In the genomic region with DNA sequence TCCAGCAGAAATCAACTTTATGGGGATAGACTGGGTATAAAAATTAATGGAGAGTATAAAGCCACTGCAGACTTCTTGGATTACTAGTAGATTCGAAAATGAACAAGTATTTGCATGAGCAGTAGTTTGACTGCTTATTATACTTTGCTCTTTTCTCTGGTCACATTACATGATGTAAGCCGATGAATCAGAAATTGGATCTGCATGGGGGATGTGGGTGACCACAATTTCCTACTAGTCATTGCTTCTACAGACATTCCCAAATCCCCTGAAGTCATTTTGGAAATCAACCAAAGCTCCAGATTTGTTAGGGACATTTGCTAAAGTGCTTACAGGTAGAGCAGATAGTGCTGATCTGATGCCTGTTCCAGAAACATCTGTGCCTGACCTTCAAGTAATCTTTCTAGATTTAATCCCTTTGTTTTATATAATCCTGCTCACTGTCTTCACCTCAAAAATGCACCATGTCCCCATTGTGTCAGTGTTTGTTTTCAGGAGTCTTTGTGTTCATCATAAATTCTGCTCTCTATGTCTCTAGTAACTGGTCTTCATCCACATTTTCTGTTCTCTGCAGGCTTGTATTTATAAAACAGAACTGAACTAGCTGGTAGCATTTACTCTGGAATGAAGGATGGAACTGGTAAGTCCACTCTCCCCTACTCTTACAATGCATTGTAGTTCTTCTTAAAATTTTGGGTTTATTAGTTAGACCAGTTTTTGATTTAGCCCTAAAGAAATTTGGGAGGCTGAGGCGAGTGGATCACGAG, we compare ENCODE assay signal across 11 cellular contexts.
DNase-seq lines count a peak whose midpoint lies in the region; ATAC-seq, FAIRE-seq and TF ChIP-seq lines count a peak whose summit lies in the region.
"Had no signal": no experiment of that assay in that cellular context is flagged by ENCODE, and none has a peak within 500 bp of the region (broad histone marks: within the 10 kb centered on the region; RNA-seq: fewer than 3 reads in every experiment).

No MANE protein-coding gene starts in this region.

- ATAC-seq in HepG2 = no peak

- H3K79me2 ChIP-seq in HepG2 (ENCODE audit: insufficient read depth, low read length) = no peaks in the 10 kb centered on the region

- FAIRE-seq in HepG2 (lab: Jason Lieb, UNC) = no peak

- H3K4me2 ChIP-seq in HepG2 (ENCODE audit: low read depth, low read length) = no peak overlapping the region

- TF ChIP-seq POLR2A in HepG2 (IDR thresholded peaks at IDR 0.05; ENCODE audit: insufficient read depth in 1 of 2, low read depth in 2 of 2, low read length in 2 of 2) (no peak), spleen (IDR thresholded peaks at IDR 0.05) (no peak)

- WGBS in HepG2 (ENCODE audit: low lambda C conversion rate) = 2% methylated on average over 4 of the region's 4 CpGs
- WGBS in spleen, 5 donors = 70 to 85% (median 79%) methylated on average over 4 of the region's 4 CpGs

- H3K9me3 ChIP-seq in HepG2 (ENCODE audit: low read length) (no peaks in the 10 kb centered on the region), spleen (no peaks in the 10 kb centered on the region)
- H3K9me3 ChIP-seq: esophagus squamous epithelium had no signal

- no peaks in the 10 kb centered on the region for H3K36me3 ChIP-seq in HepG2 (replicated peaks in 1 of 2; ENCODE audit: control insufficient read depth in 1 of 2, insufficient read depth in 2 of 2, low read length in 2 of 2)
- H3K36me3 ChIP-seq in spleen = no peaks in the 10 kb centered on the region
- H3K36me3 ChIP-seq: esophagus squamous epithelium had no signal

- H4K20me1 ChIP-seq in HepG2 (ENCODE audit: insufficient read depth, low read length) = no peaks in the 10 kb centered on the region

- no peak for TF ChIP-seq RAD21 in HepG2 (CRISPR knock-in tag; IDR thresholded peaks at IDR 0.05)

- DNase-seq in AG08396 (ENCODE audit: low spot score) = peak; percentile 62
- peak; percentile 96 for DNase-seq in HT1080 (ENCODE audit: low read depth)
- peak; percentile 98 for DNase-seq in astrocyte of the spinal cord (ENCODE audit: low read depth, low spot score)
- DNase-seq in hepatic stellate cell (ENCODE audit: low spot score) = peak; percentile 69
- DNase-seq in HepG2 (ENCODE audit: low spot score) = no peak
- no peak for DNase-seq in activated gamma-delta T cell treated with Interleukin-2 at 50 U/mL for 16 hours
- DNase-seq in spleen = no peak
- DNase-seq in DMS153 (lab: John Stamatoyannopoulos, UW) = no peak
- DNase-seq: esophagus squamous epithelium, left cardiac atrium had no signal

- H3K27me3 ChIP-seq in HepG2 (ENCODE audit: control insufficient read depth in 1 of 2, insufficient read depth in 2 of 2, low read length in 2 of 2) = no peaks in the 10 kb centered on the region
- H3K27me3 ChIP-seq in spleen (replicated peaks in 1 of 7) = no peaks in the 10 kb centered on the region
- H3K27me3 ChIP-seq: esophagus squamous epithelium had no signal

- no peak overlapping the region for H3K4me3 ChIP-seq in astrocyte of the spinal cord (ENCODE audit: low read depth, low read length)
- H3K4me3 ChIP-seq in HepG2 (replicated peaks in 1 of 3; ENCODE audit: insufficient read depth in 1 of 3, low read depth in 2 of 3, low read length in 3 of 3) = no peak overlapping the region
- no peak overlapping the region for H3K4me3 ChIP-seq in spleen
- H3K4me3 ChIP-seq: esophagus squamous epithelium had no signal

- H3K4me1 ChIP-seq in HepG2 (ENCODE audit: insufficient read depth, low read length) (no peaks in the 10 kb centered on the region), spleen (no peaks in the 10 kb centered on the region)

- intact Hi-C loops in HepG2 (cut with micrococcal nuclease; ENCODE audit: unreplicated experiment) (loop anchor here (5.0 kb wide), 1 partner anchor 295 kb away; no protein-coding TSS in a partner anchor), spleen (cut with DNase I; ENCODE audit: low total_unique reads) (no loop called here)

- TF ChIP-seq CTCF in astrocyte of the spinal cord (IDR thresholded peaks at IDR 0.05; ENCODE audit: low read depth, low read length) = no peak
- TF ChIP-seq CTCF in HepG2 (CRISPR knock-in tag; IDR thresholded peaks at IDR 0.05) = no peak
- no peak for TF ChIP-seq CTCF in spleen (IDR thresholded peaks at IDR 0.05 in 8 of 11, conservative IDR thresholded peaks at IDR 0.05 in 3 of 11)

- CTCF ChIA-PET in HepG2 (lab: Yijun Ruan, JAX; ENCODE audit: low intra/inter-chr PET ratio, low total read pairs) = no interaction called here

- in situ Hi-C loops in astrocyte of the spinal cord (cut with HindIII; ENCODE audit: low sequenced_read_pairs) = no loop called here
- in situ Hi-C loops in HepG2 (cut with HindIII; ENCODE audit: extremely low pct_ligation_motif_present, low pct_unique_long_range_greater_than_20kb) = no loop called here

- POLR2A ChIA-PET in HepG2 (lab: Yijun Ruan, JAX) = no interaction called here

- H3K27ac ChIP-seq in HepG2 (ENCODE audit: extremely low read length, insufficient read depth, low read length) = no peak overlapping the region
- no peak overlapping the region for H3K27ac ChIP-seq in spleen
- H3K27ac ChIP-seq: C4-2B, esophagus squamous epithelium had no signal

- TF ChIP-seq EP300 in HepG2 (IDR thresholded peaks at IDR 0.05; ENCODE audit: low read depth in 2 of 2, low read length in 2 of 2) (no peak), HepG2 (CRISPR knock-in tag; IDR thresholded peaks at IDR 0.05; ENCODE audit: borderline replicate concordance) (no peak)

- H3K9ac ChIP-seq in HepG2 (ENCODE audit: insufficient read depth, low read depth, low read length) = no peak overlapping the region

- H2AFZ ChIP-seq in HepG2 (ENCODE audit: low read length) = no peak overlapping the region

- BruUV-seq in HepG2 (replicated peaks; lab: Mats Ljungman, UMichigan) = no TSS peak

TF ChIP-seq in HepG2, 621 proteins besides CTCF, POLR2A, EP300 and RAD21:
- TF ChIP-seq, protein P1, sequence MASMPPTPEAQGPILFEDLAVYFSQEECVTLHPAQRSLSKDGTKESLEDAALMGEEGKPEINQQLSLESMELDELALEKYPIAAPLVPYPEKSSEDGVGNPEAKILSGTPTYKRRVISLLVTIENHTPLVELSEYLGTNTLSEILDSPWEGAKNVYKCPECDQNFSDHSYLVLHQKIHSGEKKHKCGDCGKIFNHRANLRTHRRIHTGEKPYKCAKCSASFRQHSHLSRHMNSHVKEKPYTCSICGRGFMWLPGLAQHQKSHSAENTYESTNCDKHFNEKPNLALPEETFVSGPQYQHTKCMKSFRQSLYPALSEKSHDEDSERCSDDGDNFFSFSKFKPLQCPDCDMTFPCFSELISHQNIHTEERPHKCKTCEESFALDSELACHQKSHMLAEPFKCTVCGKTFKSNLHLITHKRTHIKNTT (CRISPR knock-in tag; IDR thresholded peaks at IDR 0.05) = no peak
- no peak for TF ChIP-seq ZNF558 (CRISPR knock-in tag; IDR thresholded peaks at IDR 0.05; ENCODE audit: borderline replicate concordance)
- no peak for TF ChIP-seq ZNF10 (CRISPR knock-in tag; IDR thresholded peaks at IDR 0.05; ENCODE audit: borderline replicate concordance, low read depth)

Comparison
In these comparisons a context has a peak if more than half of its experiments do, and no peak if none do; other contexts are left out.
1. DNase-seq: peak in AG08396 (single experiment), HT1080 (single experiment), astrocyte of the spinal cord (single experiment) and hepatic stellate cell (single experiment); none in HepG2 (single experiment), activated gamma-delta T cell treated with Interleukin-2 at 50 U/mL for 16 hours (single experiment), spleen (single experiment) and DMS153 (single experiment).